ENCODE assay signal across 12 cellular contexts in the genomic region with DNA sequence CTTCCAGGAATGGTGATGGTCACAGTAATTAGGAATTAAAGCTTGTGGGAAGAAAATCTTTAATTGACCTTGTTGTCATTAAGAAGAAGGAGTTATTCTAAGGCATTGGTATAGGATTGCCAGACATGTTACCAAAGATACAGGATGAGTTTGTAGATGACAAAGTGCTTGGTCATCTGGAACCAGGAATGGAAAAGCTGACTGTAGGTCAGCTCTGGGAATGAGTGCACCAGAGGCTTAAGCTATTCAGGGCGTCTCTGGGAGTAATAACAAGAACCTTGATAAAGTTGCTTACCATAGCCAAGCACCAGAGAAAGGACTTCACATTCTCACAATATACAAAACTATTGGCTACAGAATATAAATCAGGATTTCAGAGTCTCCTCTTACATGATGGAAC.
DNase-seq lines count a peak whose midpoint lies in the region; ATAC-seq and TF ChIP-seq lines count a peak whose summit lies in the region.
"Had no signal": no experiment of that assay in that cellular context is flagged by ENCODE, and none has a peak within 500 bp of the region (broad histone marks: within the 10 kb centered on the region; RNA-seq: fewer than 3 reads in every experiment).

No MANE protein-coding gene starts in this region.

- H3K36me3 ChIP-seq in thyroid gland, result no peaks in the 10 kb centered on the region

- no peak overlapping the region for H3K4me3 ChIP-seq in thyroid gland (replicated peaks in 1 of 3)

- H3K27me3 ChIP-seq in thyroid gland, result no peaks in the 10 kb centered on the region

- TF ChIP-seq CTCF in GM10266 (IDR thresholded peaks at IDR 0.05; ENCODE audit: control insufficient read depth, insufficient read depth, low read depth, missing control alignments) (no peak), thyroid gland (IDR thresholded peaks at IDR 0.05) (no peak)

- intact Hi-C loops in thyroid gland (cut with DNase I), result no loop called here

- no peak for ATAC-seq in HG02571 (IDR thresholded peaks at IDR 0.05; ENCODE audit: unreplicated experiment)
- ATAC-seq: stimulated activated naive CD8-positive, alpha-beta T cell treated with anti-CD3 and anti-CD28 coated beads, Interleukin-15, Interleukin-2, amounts not matched to agents 100 U/mL and 50 U/mL, for 24 hours had no signal

- no peak overlapping the region for H3K27ac ChIP-seq in thyroid gland

- H3K9me3 ChIP-seq in thyroid gland, result no peaks in the 10 kb centered on the region

- WGBS in thyroid gland, 2 donors, result 78 to 83% methylated on average over 1 of the region's 1 CpG

- no peaks in the 10 kb centered on the region for H3K4me1 ChIP-seq in thyroid gland

- DNase-seq in AG08396 (ENCODE audit: low spot score) (peak; percentile 59), HCEC 1CT (peak; percentile 86), amniotic stem cell (lab: John Stamatoyannopoulos, UW) (peak; percentile 51), iris pigment epithelial cell (ENCODE audit: low read depth) (peak; percentile 91), GM10266 (ENCODE audit: extremely low spot score) (no peak), HPDE6-E6E7 (ENCODE audit: extremely low spot score) (no peak), thyroid gland (no peak)
- DNase-seq: activated CD8-positive, alpha-beta memory T cell treated with anti-CD3 and anti-CD28 coated beads, Interleukin-2, amount 50 U/mL, for 48 hours; Calu3; NCI-H187; stimulated activated naive CD8-positive, alpha-beta T cell treated with anti-CD3 and anti-CD28 coated beads, Interleukin-15, Interleukin-2, amounts not matched to agents 100 U/mL and 50 U/mL, for 24 hours had no signal

- no peak for TF ChIP-seq POLR2A in thyroid gland (IDR thresholded peaks at IDR 0.05)

Comparison
In these comparisons a context has a peak if more than half of its experiments do, and no peak if none do; other contexts are left out.
1. DNase-seq: peak in AG08396 (single experiment), HCEC 1CT (single experiment), amniotic stem cell (single experiment) and iris pigment epithelial cell (single experiment); none in GM10266 (single experiment), HPDE6-E6E7 (single experiment) and thyroid gland (0 of 2).